8 cellular contexts compared by ENCODE assay signal in the genomic region with DNA sequence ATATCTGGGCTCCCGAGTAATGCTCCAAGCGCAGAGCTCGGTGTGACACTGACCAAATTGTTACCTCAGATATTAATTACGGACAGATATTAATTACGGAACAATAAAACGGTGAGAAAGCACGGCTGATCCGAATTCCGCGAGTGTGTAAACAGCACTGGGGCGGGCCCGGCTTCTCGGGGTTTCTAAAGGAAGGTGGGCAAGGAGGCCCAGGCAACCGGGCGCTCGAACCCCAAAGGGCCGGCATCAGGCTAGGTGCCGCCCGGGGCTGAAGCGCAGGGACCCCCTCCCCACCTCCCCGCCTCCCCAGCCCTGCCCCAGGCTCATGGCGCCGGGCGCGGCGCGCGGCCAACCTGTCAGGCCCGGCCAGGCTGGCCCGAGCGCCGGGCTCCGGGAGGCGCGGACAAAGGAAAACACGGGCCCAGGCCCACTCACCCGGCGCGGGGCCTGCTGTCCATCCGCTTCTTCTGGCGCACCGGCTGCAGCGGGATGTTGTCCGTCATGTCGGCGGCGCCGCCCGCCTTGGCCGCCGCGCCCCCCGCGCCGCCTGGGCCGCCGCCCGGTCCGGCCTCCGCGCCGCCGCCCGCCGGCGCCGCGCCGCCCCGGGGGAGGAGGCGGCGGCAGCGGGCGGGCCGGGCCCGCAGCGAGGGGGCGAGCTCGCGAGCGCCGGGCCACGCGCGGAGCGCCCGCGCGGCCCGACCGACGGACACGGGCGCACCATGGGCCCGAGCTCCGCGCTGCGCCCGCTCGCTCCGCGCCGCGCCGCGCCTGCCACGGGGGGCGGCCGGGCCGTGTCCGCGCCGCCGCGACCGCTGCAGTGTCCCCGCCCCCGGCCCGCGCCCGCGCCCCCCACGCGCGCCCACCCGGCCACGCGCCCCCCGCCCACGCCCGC. TPM values are rescaled to one million over a fixed set of nuclear protein-coding genes. Genes with fewer than 3 reads are reported as not detected.
DNase-seq lines count a peak whose midpoint lies in the region; ATAC-seq and TF ChIP-seq lines count a peak whose summit lies in the region.

A gene with protein sequence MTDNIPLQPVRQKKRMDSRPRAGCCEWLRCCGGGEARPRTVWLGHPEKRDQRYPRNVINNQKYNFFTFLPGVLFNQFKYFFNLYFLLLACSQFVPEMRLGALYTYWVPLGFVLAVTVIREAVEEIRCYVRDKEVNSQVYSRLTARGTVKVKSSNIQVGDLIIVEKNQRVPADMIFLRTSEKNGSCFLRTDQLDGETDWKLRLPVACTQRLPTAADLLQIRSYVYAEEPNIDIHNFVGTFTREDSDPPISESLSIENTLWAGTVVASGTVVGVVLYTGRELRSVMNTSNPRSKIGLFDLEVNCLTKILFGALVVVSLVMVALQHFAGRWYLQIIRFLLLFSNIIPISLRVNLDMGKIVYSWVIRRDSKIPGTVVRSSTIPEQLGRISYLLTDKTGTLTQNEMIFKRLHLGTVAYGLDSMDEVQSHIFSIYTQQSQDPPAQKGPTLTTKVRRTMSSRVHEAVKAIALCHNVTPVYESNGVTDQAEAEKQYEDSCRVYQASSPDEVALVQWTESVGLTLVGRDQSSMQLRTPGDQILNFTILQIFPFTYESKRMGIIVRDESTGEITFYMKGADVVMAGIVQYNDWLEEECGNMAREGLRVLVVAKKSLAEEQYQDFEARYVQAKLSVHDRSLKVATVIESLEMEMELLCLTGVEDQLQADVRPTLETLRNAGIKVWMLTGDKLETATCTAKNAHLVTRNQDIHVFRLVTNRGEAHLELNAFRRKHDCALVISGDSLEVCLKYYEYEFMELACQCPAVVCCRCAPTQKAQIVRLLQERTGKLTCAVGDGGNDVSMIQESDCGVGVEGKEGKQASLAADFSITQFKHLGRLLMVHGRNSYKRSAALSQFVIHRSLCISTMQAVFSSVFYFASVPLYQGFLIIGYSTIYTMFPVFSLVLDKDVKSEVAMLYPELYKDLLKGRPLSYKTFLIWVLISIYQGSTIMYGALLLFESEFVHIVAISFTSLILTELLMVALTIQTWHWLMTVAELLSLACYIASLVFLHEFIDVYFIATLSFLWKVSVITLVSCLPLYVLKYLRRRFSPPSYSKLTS (minus strand): TSS at position 524 of the 892 bp plus-strand sequence. CDS start 21 bp downstream, at position 503.

- ATAC-seq in HG02884 (IDR thresholded peaks at IDR 0.05; ENCODE audit: unreplicated experiment): no peak

- peak; percentile 39 for DNase-seq in AG08395 (ENCODE audit: low spot score)
- peak; percentile 32 for DNase-seq in HEK293T (ENCODE audit: extremely low spot score)
- no peak for DNase-seq in astrocyte of the spinal cord (ENCODE audit: low read depth, low spot score)
- peak in 28 of 51 donors; percentile 9 to 67 (median 29) for DNase-seq in hypothalamus (lab: John Stamatoyannopoulos, UW)
- DNase-seq in pulmonary artery endothelial cell (ENCODE audit: low read depth, low spot score): no peak
- no peak for DNase-seq in Kasumi-1 (lab: John Stamatoyannopoulos, UW)
- DNase-seq in SKM-1 treated with dmso at 0.1 percent for 144 hours (lab: John Stamatoyannopoulos, UW; ENCODE audit: unreplicated experiment): no peak

- peak within 1 kb of the TSS; percentile 80 for H3K4me3 ChIP-seq in astrocyte of the spinal cord (ENCODE audit: low read depth, low read length)

- TF ChIP-seq CTCF in astrocyte of the spinal cord (IDR thresholded peaks at IDR 0.05; ENCODE audit: low read depth, low read length): no peak

- CTCF ChIA-PET in HEK293T (lab: Yijun Ruan, JAX): interaction anchor here (0.5 kb wide), 1 partner anchor 179 kb away, joined by 3 read pairs; no protein-coding TSS in a partner anchor

- in situ Hi-C loops in astrocyte of the spinal cord (cut with HindIII; ENCODE audit: low sequenced_read_pairs): no loop called here

- POLR2A ChIA-PET in HEK293T (lab: Yijun Ruan, JAX): interaction anchor here (0.8 to 1.0 kb wide), 2 partner anchors 67 to 179 kb away, joined by 3 read pairs; no protein-coding TSS in a partner anchor

TF ChIP-seq in HEK293T, 16 proteins besides CTCF, POLR2A, EP300 and RAD21:
- TF ChIP-seq TARDBP (IDR thresholded peaks at IDR 0.05): no peak
- TF ChIP-seq FOXM1 (IDR thresholded peaks at IDR 0.05; ENCODE audit: borderline replicate concordance): no peak
- TF ChIP-seq BHLHE40 (IDR thresholded peaks at IDR 0.05; ENCODE audit: borderline replicate concordance): no peak
- no peak for TF ChIP-seq ZNF384 (IDR thresholded peaks at IDR 0.05)
- TF ChIP-seq ELF4 (IDR thresholded peaks at IDR 0.05): no peak
- no peak for TF ChIP-seq L3MBTL2 (conservative IDR thresholded peaks at IDR 0.05)
- TF ChIP-seq, protein P1, sequence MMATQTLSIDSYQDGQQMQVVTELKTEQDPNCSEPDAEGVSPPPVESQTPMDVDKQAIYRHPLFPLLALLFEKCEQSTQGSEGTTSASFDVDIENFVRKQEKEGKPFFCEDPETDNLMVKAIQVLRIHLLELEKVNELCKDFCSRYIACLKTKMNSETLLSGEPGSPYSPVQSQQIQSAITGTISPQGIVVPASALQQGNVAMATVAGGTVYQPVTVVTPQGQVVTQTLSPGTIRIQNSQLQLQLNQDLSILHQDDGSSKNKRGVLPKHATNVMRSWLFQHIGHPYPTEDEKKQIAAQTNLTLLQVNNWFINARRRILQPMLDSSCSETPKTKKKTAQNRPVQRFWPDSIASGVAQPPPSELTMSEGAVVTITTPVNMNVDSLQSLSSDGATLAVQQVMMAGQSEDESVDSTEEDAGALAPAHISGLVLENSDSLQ (IDR thresholded peaks at IDR 0.05): no peak
- TF ChIP-seq SUZ12 (IDR thresholded peaks at IDR 0.05): no peak
- no peak for TF ChIP-seq LEF1 (IDR thresholded peaks at IDR 0.05; ENCODE audit: borderline replicate concordance)
- TF ChIP-seq HDGF (IDR thresholded peaks at IDR 0.05; ENCODE audit: borderline replicate concordance): no peak
- no peak for TF ChIP-seq SP1 (IDR thresholded peaks at IDR 0.05)
- TF ChIP-seq FOXK2 (IDR thresholded peaks at IDR 0.05): no peak
- TF ChIP-seq NFRKB (IDR thresholded peaks at IDR 0.05): no peak
- TF ChIP-seq ARNT (IDR thresholded peaks at IDR 0.05): no peak
- no peak for TF ChIP-seq FOXA1 (IDR thresholded peaks at IDR 0.05)
- TF ChIP-seq CTBP1 (IDR thresholded peaks at IDR 0.05; ENCODE audit: borderline replicate concordance): no peak
TF ChIP-seq in HEK293T: peak in this region for 0.

RNA-seq across cellular contexts. Expression of the gene that starts here (rescaled TPM):
- 31.1 TPM in 2 replicates for total RNA-seq in pulmonary artery endothelial cell

Comparison
In these comparisons a context has a peak if more than half of its experiments do, and no peak if none do; other contexts are left out.
1. DNase-seq: peak in AG08395 (single experiment), HEK293T (single experiment) and hypothalamus (28 of 51); none in astrocyte of the spinal cord (single experiment), pulmonary artery endothelial cell (single experiment), Kasumi-1 (0 of 2) and SKM-1 treated with dmso at 0.1 percent for 144 hours (single experiment).